Comparison of ENCODE assay signal across 8 cellular contexts in genomic region chr17:16987830-16988601, GRCh38. TPM values are rescaled to one million over a fixed set of nuclear protein-coding genes. Genes with fewer than 3 reads are reported as not detected.
DNase-seq lines count a peak whose midpoint lies in the region; ATAC-seq and TF ChIP-seq lines count a peak whose summit lies in the region.

No MANE protein-coding gene starts in this region.

- no peak for TF ChIP-seq CTCF in cardiac muscle cell (IDR thresholded peaks at IDR 0.05; ENCODE audit: low read depth, low read length)

- H3K9me3 ChIP-seq in cardiac muscle cell (ENCODE audit: low read depth) (no peaks in the 10 kb centered on the region), skeletal muscle satellite cell (replicated peaks; ENCODE audit: low read length) (no peaks in the 10 kb centered on the region)

- H3K4me3 ChIP-seq in cardiac muscle cell (no peak overlapping the region), skeletal muscle satellite cell (ENCODE audit: low read length) (no peak overlapping the region)

- H3K4me2 ChIP-seq in skeletal muscle satellite cell (ENCODE audit: low read length): peak overlapping the region; percentile 46

- H3K4me1 Mint-ChIP-seq in activated T-helper 1 cell treated with anti-CD3 and anti-CD28 coated beads, Interleukin-12 subunit alpha, Interleukin-12 subunit beta, Interleukin-2, Interleukin-4 antibody, amounts not matched to agents 30 ng/mL and 10 ng/mL and 1 ng/mL, durations not matched to agents 14 hours and 24 hours and 36 hours (ENCODE audit: low read depth): peaks cover 31% of the 10 kb centered on the region

- no peak overlapping the region for H3K9ac ChIP-seq in skeletal muscle satellite cell (ENCODE audit: low read depth, low read length)

- H3K9me3 Mint-ChIP-seq in activated T-helper 1 cell treated with anti-CD3 and anti-CD28 coated beads, Interleukin-12 subunit alpha, Interleukin-12 subunit beta, Interleukin-2, Interleukin-4 antibody, amounts not matched to agents 30 ng/mL and 10 ng/mL and 1 ng/mL, durations not matched to agents 14 hours and 24 hours and 36 hours: no peaks in the 10 kb centered on the region

- H3K27me3 Mint-ChIP-seq in activated T-helper 1 cell treated with anti-CD3 and anti-CD28 coated beads, Interleukin-12 subunit alpha, Interleukin-12 subunit beta, Interleukin-2, Interleukin-4 antibody, amounts not matched to agents 30 ng/mL and 10 ng/mL and 1 ng/mL, durations not matched to agents 14 hours and 24 hours and 36 hours (ENCODE audit: insufficient read depth): no peaks in the 10 kb centered on the region

- no peaks in the 10 kb centered on the region for H3K36me3 Mint-ChIP-seq in activated T-helper 1 cell treated with anti-CD3 and anti-CD28 coated beads, Interleukin-12 subunit alpha, Interleukin-12 subunit beta, Interleukin-2, Interleukin-4 antibody, amounts not matched to agents 30 ng/mL and 10 ng/mL and 1 ng/mL, durations not matched to agents 14 hours and 24 hours and 36 hours (ENCODE audit: low read depth)

- no peaks in the 10 kb centered on the region for H3K27me3 ChIP-seq in cardiac muscle cell
- peaks cover 21% of the 10 kb centered on the region for H3K27me3 ChIP-seq in skeletal muscle satellite cell (ENCODE audit: control insufficient read depth, insufficient read depth, low read length)

- peak; percentile 61 for ATAC-seq in HG02943 (IDR thresholded peaks at IDR 0.05; ENCODE audit: low read depth, unreplicated experiment)

- intact Hi-C loops in activated T-helper 1 cell treated with anti-CD3 and anti-CD28 coated beads, Interleukin-12 subunit alpha, Interleukin-12 subunit beta, Interleukin-2, Interleukin-4 antibody, amounts not matched to agents 30 ng/mL and 10 ng/mL and 1 ng/mL, durations not matched to agents 14 hours and 24 hours and 36 hours (cut with micrococcal nuclease): loop anchor here (1.0 kb wide), 1 partner anchor 72 kb away; no protein-coding TSS in a partner anchor

- peak overlapping the region; percentile 49 for H3K4me3 Mint-ChIP-seq in activated T-helper 1 cell treated with anti-CD3 and anti-CD28 coated beads, Interleukin-12 subunit alpha, Interleukin-12 subunit beta, Interleukin-2, Interleukin-4 antibody, amounts not matched to agents 30 ng/mL and 10 ng/mL and 1 ng/mL, durations not matched to agents 14 hours and 24 hours and 36 hours

- H3K27ac Mint-ChIP-seq in activated T-helper 1 cell treated with anti-CD3 and anti-CD28 coated beads, Interleukin-12 subunit alpha, Interleukin-12 subunit beta, Interleukin-2, Interleukin-4 antibody, amounts not matched to agents 30 ng/mL and 10 ng/mL and 1 ng/mL, durations not matched to agents 14 hours and 24 hours and 36 hours: peak overlapping the region; percentile 91

- H3K4me1 ChIP-seq in cardiac muscle cell (ENCODE audit: low read depth) (no peaks in the 10 kb centered on the region), skeletal muscle satellite cell (ENCODE audit: control insufficient read depth, insufficient read depth, low read length) (peaks cover 11% of the 10 kb centered on the region)

- DNase-seq in NCI-H1694 (lab: John Stamatoyannopoulos, UW): peak; percentile 3
- no peak for DNase-seq in NCI-H1694 treated with DMSO at 0.1 percent for 48 hours (lab: John Stamatoyannopoulos, UW)
- DNase-seq in OCI-M1 (lab: John Stamatoyannopoulos, UW): peak; percentile 34
- peak; percentile 69 for DNase-seq in activated T-helper 1 cell treated with anti-CD3 and anti-CD28 coated beads, Interleukin-12 subunit alpha, Interleukin-12 subunit beta, Interleukin-2, Interleukin-4 antibody, amounts not matched to agents 30 ng/mL and 10 ng/mL and 1 ng/mL, durations not matched to agents 14 hours and 24 hours and 36 hours (ENCODE audit: low spot score)
- DNase-seq in cardiac muscle cell (ENCODE audit: low read depth in 1 of 2, low spot score in 1 of 2): peak; percentile 37 to 75
- DNase-seq in NCI-H2227 treated with DMSO at 0.1 percent for 48 hours (lab: John Stamatoyannopoulos, UW): no peak

- no peaks in the 10 kb centered on the region for H3K36me3 ChIP-seq in cardiac muscle cell
- H3K36me3 ChIP-seq in skeletal muscle satellite cell (ENCODE audit: insufficient read depth, low read length): no peaks in the 10 kb centered on the region

- no peak overlapping the region for H3K27ac ChIP-seq in cardiac muscle cell

RNA-seq across cellular contexts. Expression of gene TNFRSF13B, which starts 16.1 kb away (rescaled TPM):
- not detected in 2 replicates for total RNA-seq in activated T-helper 1 cell treated with anti-CD3 and anti-CD28 coated beads, Interleukin-12 subunit alpha, Interleukin-12 subunit beta, Interleukin-2, Interleukin-4 antibody, amounts not matched to agents 30 ng/mL and 10 ng/mL and 1 ng/mL, durations not matched to agents 14 hours and 24 hours and 36 hours
- not detected in 2 replicates for total RNA-seq in cardiac muscle cell
- polyA plus RNA-seq in cardiac muscle cell: not detected in 2 replicates
- not detected in 2 replicates for total RNA-seq in skeletal muscle satellite cell (2012; rRNA removed)

RNA-seq across cellular contexts. Expression of gene MPRIP, which starts 54.2 kb away (rescaled TPM):
- 169 and 175 TPM in 2 replicates for total RNA-seq in activated T-helper 1 cell treated with anti-CD3 and anti-CD28 coated beads, Interleukin-12 subunit alpha, Interleukin-12 subunit beta, Interleukin-2, Interleukin-4 antibody, amounts not matched to agents 30 ng/mL and 10 ng/mL and 1 ng/mL, durations not matched to agents 14 hours and 24 hours and 36 hours
- 90.9 and 172 TPM in 2 replicates for total RNA-seq in cardiac muscle cell
- 80.4 and 117 TPM in 2 replicates for polyA plus RNA-seq in cardiac muscle cell
- 86.2 and 103 TPM in 2 replicates for total RNA-seq in skeletal muscle satellite cell (2012; rRNA removed)

Comparison
In these comparisons a context has a peak if more than half of its experiments do, and no peak if none do; other contexts are left out.
1. DNase-seq: peak in NCI-H1694 (single experiment), OCI-M1 (single experiment), activated T-helper 1 cell treated with anti-CD3 and anti-CD28 coated beads, Interleukin-12 subunit alpha, Interleukin-12 subunit beta, Interleukin-2, Interleukin-4 antibody, amounts not matched to agents 30 ng/mL and 10 ng/mL and 1 ng/mL, durations not matched to agents 14 hours and 24 hours and 36 hours (single experiment) and cardiac muscle cell (2 of 2); none in NCI-H1694 treated with DMSO at 0.1 percent for 48 hours (single experiment) and NCI-H2227 treated with DMSO at 0.1 percent for 48 hours (single experiment).